In genomic region chr6:69819138-69819537, GRCh38 we compare ENCODE assay signal across 28 cellular contexts.
"Had no signal": no experiment of that assay in that cellular context is flagged by ENCODE, and none has a peak within 500 bp of the region (broad histone marks: within the 10 kb centered on the region; RNA-seq: fewer than 3 reads in every experiment).

No MANE protein-coding gene starts in this region.

- H3K27me3 Mint-ChIP-seq: stimulated activated memory B cell treated with anti-CD40 and anti-IgM and Interleukin-4, amounts not matched to agents 10 μg/mL and 1 μg/mL and 100 μg/mL, for 72 hours; stimulated activated naive B cell treated with anti-CD40 and anti-IgM and Interleukin-4, amounts not matched to agents 10 μg/mL and 1 μg/mL and 100 μg/mL, for 72 hours; stimulated activated naive CD8-positive, alpha-beta T cell treated with anti-CD3 and anti-CD28 coated beads, Interleukin-15, amount 100 ng/mL, for 72 hours; stimulated activated naive CD8-positive, alpha-beta T cell treated with anti-CD3 and anti-CD28 coated beads, Interleukin-15, Interleukin-2, amounts not matched to agents 100 ng/mL and 50 ng/mL, for 24 hours; type B pancreatic cell had no signal

- H3K4me3 Mint-ChIP-seq: stimulated activated effector memory CD8-positive, alpha-beta T cell treated with anti-CD3 and anti-CD28 coated beads, Interleukin-12 subunit alpha, Interleukin-12 subunit beta, amount 100 ng/mL, for 72 hours; stimulated activated memory B cell treated with anti-CD40 and anti-IgM and Interleukin-4, amounts not matched to agents 10 μg/mL and 1 μg/mL and 100 μg/mL, for 72 hours; stimulated activated naive B cell treated with anti-CD40 and anti-IgM and Interleukin-4, amounts not matched to agents 10 μg/mL and 1 μg/mL and 100 μg/mL, for 72 hours; stimulated activated naive CD8-positive, alpha-beta T cell treated with anti-CD3 and anti-CD28 coated beads, Interleukin-15, amount 100 ng/mL, for 72 hours; stimulated activated naive CD8-positive, alpha-beta T cell treated with anti-CD3 and anti-CD28 coated beads, Interleukin-15, Interleukin-2, amounts not matched to agents 100 ng/mL and 50 ng/mL, for 24 hours; type B pancreatic cell had no signal

- H3K9me3 Mint-ChIP-seq: stimulated activated effector memory CD8-positive, alpha-beta T cell treated with anti-CD3 and anti-CD28 coated beads, Interleukin-12 subunit alpha, Interleukin-12 subunit beta, amount 100 ng/mL, for 72 hours; stimulated activated memory B cell treated with anti-CD40 and anti-IgM and Interleukin-4, amounts not matched to agents 10 μg/mL and 1 μg/mL and 100 μg/mL, for 72 hours; stimulated activated naive CD8-positive, alpha-beta T cell treated with anti-CD3 and anti-CD28 coated beads, Interleukin-15, amount 100 ng/mL, for 72 hours; stimulated activated naive CD8-positive, alpha-beta T cell treated with anti-CD3 and anti-CD28 coated beads, Interleukin-15, Interleukin-2, amounts not matched to agents 100 ng/mL and 50 ng/mL, for 24 hours; type B pancreatic cell had no signal

- H3K27ac ChIP-seq: stomach, suprapubic skin, testis, thoracic aorta, thyroid gland, tibial artery, tibial nerve, transverse colon, upper lobe of left lung, upper lobe of right lung, uterus, vagina had no signal

- H3K36me3 ChIP-seq: stomach, suprapubic skin, thoracic aorta, thyroid gland, tibial artery, tibial nerve, transverse colon, upper lobe of left lung, upper lobe of right lung, uterus, vagina had no signal

- DNase-seq: stimulated activated CD4-positive, alpha-beta T cell treated with anti-CD3 and anti-CD28 coated beads, Interleukin-2, amount 100 ng/mL, for 48 hours; stimulated activated CD4-positive, alpha-beta T cell treated with anti-CD3 and anti-CD28 coated beads, Interleukin-4, amount 100 ng/mL, for 1 hour; stimulated activated CD4-positive, alpha-beta T cell treated with anti-CD3 and anti-CD28 coated beads, Interleukin-4, amount 100 ng/mL, for 24 hours; stimulated activated CD4-positive, alpha-beta T cell treated with anti-CD3 and anti-CD28 coated beads, Interleukin-4, amount 100 ng/mL, for 4 hours; stimulated activated CD8-positive, alpha-beta memory T cell treated with anti-CD3 and anti-CD28 coated beads, Interleukin-4, amount 100 ng/mL, for 48 hours; stimulated activated naive B cell treated with anti-CD40 and anti-IgM and Interleukin-4, amounts not matched to agents 10 μg/mL and 1 μg/mL and 100 μg/mL, for 72 hours; stimulated activated naive CD4-positive, alpha-beta T cell; stimulated activated naive CD4-positive, alpha-beta T cell treated with Interleukin-2 at 50 U/mL for 16 hours; stimulated activated naive CD8-positive, alpha-beta T cell treated with anti-CD3 and anti-CD28 coated beads, Interleukin-15, amount 100 ng/mL, for 72 hours; stimulated activated naive CD8-positive, alpha-beta T cell treated with anti-CD3 and anti-CD28 coated beads, Interleukin-15, Interleukin-2, amounts not matched to agents 100 U/mL and 50 U/mL, for 24 hours; stomach; substantia nigra; testis; thyroid gland; tibial artery; transverse colon; trophoblast cell; upper lobe of left lung; upper lobe of right lung; uterus had no signal

- H3K36me3 Mint-ChIP-seq: stimulated activated effector memory CD8-positive, alpha-beta T cell treated with anti-CD3 and anti-CD28 coated beads, Interleukin-12 subunit alpha, Interleukin-12 subunit beta, amount 100 ng/mL, for 72 hours; stimulated activated memory B cell treated with anti-CD40 and anti-IgM and Interleukin-4, amounts not matched to agents 10 μg/mL and 1 μg/mL and 100 μg/mL, for 72 hours; type B pancreatic cell had no signal

- H3K9me3 ChIP-seq: stomach, suprapubic skin, testis, thoracic aorta, thyroid gland, tibial artery, tibial nerve, transverse colon, upper lobe of left lung, upper lobe of right lung, uterus, vagina had no signal

- H3K4me3 ChIP-seq: stomach, suprapubic skin, testis, thoracic aorta, thyroid gland, tibial artery, tibial nerve, transverse colon, upper lobe of left lung, upper lobe of right lung, uterus, vagina had no signal

- H3K27ac Mint-ChIP-seq: stimulated activated effector memory CD8-positive, alpha-beta T cell treated with anti-CD3 and anti-CD28 coated beads, Interleukin-12 subunit alpha, Interleukin-12 subunit beta, amount 100 ng/mL, for 72 hours; stimulated activated naive B cell treated with anti-CD40 and anti-IgM and Interleukin-4, amounts not matched to agents 10 μg/mL and 1 μg/mL and 100 μg/mL, for 72 hours; stimulated activated naive CD8-positive, alpha-beta T cell treated with anti-CD3 and anti-CD28 coated beads, Interleukin-15, amount 100 ng/mL, for 72 hours; stimulated activated naive CD8-positive, alpha-beta T cell treated with anti-CD3 and anti-CD28 coated beads, Interleukin-15, Interleukin-2, amounts not matched to agents 100 ng/mL and 50 ng/mL, for 24 hours; type B pancreatic cell had no signal
